1 cellular context compared by ENCODE assay signal in the genomic region with DNA sequence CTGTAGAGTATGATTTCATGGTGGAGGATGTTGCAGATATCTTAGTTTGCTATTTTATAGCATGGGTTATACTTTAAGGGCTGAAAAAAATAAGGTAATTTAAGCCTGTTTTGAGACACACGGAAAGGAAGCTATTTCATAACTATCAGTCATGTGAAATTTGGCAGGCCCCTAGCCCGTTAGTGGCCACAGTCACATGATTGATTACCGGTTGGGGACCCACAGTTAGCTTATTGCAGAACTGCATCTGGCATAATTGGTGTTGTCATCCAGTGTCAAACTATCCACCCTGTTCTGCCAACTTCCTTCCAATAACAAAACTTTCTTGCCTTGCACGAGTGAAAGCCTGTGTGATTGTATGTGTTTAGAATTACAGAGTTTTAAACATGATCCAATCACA.
A peak's percentile ranks its signal among the peaks of the same experiment; 100 is the strongest.
TF ChIP-seq lines count a peak whose summit lies in the region.

No MANE protein-coding gene starts in this region.

TF ChIP-seq in K562, 482 proteins besides CTCF, POLR2A, EP300 and RAD21 (continued from another document and continues in another):
- TF ChIP-seq, protein P1, sequence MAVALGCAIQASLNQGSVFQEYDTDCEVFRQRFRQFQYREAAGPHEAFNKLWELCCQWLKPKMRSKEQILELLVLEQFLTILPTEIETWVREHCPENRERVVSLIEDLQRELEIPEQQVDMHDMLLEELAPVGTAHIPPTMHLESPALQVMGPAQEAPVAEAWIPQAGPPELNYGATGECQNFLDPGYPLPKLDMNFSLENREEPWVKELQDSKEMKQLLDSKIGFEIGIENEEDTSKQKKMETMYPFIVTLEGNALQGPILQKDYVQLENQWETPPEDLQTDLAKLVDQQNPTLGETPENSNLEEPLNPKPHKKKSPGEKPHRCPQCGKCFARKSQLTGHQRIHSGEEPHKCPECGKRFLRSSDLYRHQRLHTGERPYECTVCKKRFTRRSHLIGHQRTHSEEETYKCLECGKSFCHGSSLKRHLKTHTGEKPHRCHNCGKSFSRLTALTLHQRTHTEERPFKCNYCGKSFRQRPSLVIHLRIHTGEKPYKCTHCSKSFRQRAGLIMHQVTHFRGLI (CRISPR knock-in tag; IDR thresholded peaks at IDR 0.05), result no peak
- peak; percentile 26; the same call in 1 of the 2 replicates for TF ChIP-seq BHLHE40 (IDR thresholded peaks at IDR 0.05; ENCODE audit: low read length)
- TF ChIP-seq, protein P2, sequence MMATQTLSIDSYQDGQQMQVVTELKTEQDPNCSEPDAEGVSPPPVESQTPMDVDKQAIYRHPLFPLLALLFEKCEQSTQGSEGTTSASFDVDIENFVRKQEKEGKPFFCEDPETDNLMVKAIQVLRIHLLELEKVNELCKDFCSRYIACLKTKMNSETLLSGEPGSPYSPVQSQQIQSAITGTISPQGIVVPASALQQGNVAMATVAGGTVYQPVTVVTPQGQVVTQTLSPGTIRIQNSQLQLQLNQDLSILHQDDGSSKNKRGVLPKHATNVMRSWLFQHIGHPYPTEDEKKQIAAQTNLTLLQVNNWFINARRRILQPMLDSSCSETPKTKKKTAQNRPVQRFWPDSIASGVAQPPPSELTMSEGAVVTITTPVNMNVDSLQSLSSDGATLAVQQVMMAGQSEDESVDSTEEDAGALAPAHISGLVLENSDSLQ (IDR thresholded peaks at IDR 0.05), result peak; percentile 75
- TF ChIP-seq CEBPB (tag; IDR thresholded peaks at IDR 0.05), result peak; percentile 74
- TF ChIP-seq IFI16 (CRISPR knock-in tag; IDR thresholded peaks at IDR 0.05), result no peak
- no peak for TF ChIP-seq MIER1 (IDR thresholded peaks at IDR 0.05; ENCODE audit: low read depth)
- TF ChIP-seq, protein P3, sequence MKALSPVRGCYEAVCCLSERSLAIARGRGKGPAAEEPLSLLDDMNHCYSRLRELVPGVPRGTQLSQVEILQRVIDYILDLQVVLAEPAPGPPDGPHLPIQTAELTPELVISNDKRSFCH (CRISPR knock-in tag; IDR thresholded peaks at IDR 0.05), result no peak
- TF ChIP-seq, protein P3 (tag; IDR thresholded peaks at IDR 0.05), result no peak
- no peak for TF ChIP-seq GATAD2B (IDR thresholded peaks at IDR 0.05; ENCODE audit: borderline replicate concordance)
- TF ChIP-seq, protein P4, sequence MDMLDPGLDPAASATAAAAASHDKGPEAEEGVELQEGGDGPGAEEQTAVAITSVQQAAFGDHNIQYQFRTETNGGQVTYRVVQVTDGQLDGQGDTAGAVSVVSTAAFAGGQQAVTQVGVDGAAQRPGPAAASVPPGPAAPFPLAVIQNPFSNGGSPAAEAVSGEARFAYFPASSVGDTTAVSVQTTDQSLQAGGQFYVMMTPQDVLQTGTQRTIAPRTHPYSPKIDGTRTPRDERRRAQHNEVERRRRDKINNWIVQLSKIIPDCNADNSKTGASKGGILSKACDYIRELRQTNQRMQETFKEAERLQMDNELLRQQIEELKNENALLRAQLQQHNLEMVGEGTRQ (CRISPR knock-in tag; IDR thresholded peaks at IDR 0.05), result no peak
- TF ChIP-seq NR1H2 (CRISPR knock-in tag; IDR thresholded peaks at IDR 0.05), result no peak
- TF ChIP-seq ZNF124 (CRISPR knock-in tag; IDR thresholded peaks at IDR 0.05), result no peak
- no peak for TF ChIP-seq HMG20A (CRISPR knock-in tag; conservative IDR thresholded peaks at IDR 0.05)
- TF ChIP-seq, protein P5, sequence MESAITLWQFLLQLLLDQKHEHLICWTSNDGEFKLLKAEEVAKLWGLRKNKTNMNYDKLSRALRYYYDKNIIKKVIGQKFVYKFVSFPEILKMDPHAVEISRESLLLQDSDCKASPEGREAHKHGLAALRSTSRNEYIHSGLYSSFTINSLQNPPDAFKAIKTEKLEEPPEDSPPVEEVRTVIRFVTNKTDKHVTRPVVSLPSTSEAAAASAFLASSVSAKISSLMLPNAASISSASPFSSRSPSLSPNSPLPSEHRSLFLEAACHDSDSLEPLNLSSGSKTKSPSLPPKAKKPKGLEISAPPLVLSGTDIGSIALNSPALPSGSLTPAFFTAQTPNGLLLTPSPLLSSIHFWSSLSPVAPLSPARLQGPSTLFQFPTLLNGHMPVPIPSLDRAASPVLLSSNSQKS (CRISPR knock-in tag; IDR thresholded peaks at IDR 0.05), result no peak
- no peak for TF ChIP-seq CREB5 (CRISPR knock-in tag; IDR thresholded peaks at IDR 0.05)
- no peak for TF ChIP-seq POU5F1 (IDR thresholded peaks at IDR 0.05; ENCODE audit: borderline replicate concordance, low read depth, low read length, partially characterized antibody)
- no peak for TF ChIP-seq NKRF (IDR thresholded peaks at IDR 0.05; ENCODE audit: borderline replicate concordance)
- no peak for TF ChIP-seq NCOR1 (IDR thresholded peaks at IDR 0.05)
- no peak for TF ChIP-seq TFAM (CRISPR knock-in tag; conservative IDR thresholded peaks at IDR 0.05)
- no peak for TF ChIP-seq ZFPM2 (CRISPR knock-in tag; IDR thresholded peaks at IDR 0.05)
- TF ChIP-seq, protein P6, sequence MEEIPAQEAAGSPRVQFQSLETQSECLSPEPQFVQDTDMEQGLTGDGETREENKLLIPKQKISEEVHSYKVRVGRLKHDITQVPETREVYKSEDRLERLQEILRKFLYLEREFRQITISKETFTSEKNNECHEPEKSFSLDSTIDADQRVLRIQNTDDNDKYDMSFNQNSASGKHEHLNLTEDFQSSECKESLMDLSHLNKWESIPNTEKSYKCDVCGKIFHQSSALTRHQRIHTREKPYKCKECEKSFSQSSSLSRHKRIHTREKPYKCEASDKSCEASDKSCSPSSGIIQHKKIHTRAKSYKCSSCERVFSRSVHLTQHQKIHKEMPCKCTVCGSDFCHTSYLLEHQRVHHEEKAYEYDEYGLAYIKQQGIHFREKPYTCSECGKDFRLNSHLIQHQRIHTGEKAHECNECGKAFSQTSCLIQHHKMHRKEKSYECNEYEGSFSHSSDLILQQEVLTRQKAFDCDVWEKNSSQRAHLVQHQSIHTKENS (CRISPR knock-in tag; IDR thresholded peaks at IDR 0.05), result no peak
- TF ChIP-seq ELF1 (tag; IDR thresholded peaks at IDR 0.05), result no peak
- peak; percentile 21; the same call in 1 of the 2 replicates for TF ChIP-seq RAD51 (IDR thresholded peaks at IDR 0.05; ENCODE audit: borderline replicate concordance, low read depth)
- 0 out of 2 replicates have a peak, but pooled peaks have one; percentile 28 for TF ChIP-seq TOE1 (IDR thresholded peaks at IDR 0.05; ENCODE audit: borderline replicate concordance)
- TF ChIP-seq TOE1 (CRISPR knock-in tag; IDR thresholded peaks at IDR 0.05; ENCODE audit: borderline replicate concordance, low read depth), result no peak
- TF ChIP-seq ZNF263 (CRISPR knock-in tag; IDR thresholded peaks at IDR 0.05; ENCODE audit: borderline replicate concordance), result no peak
- TF ChIP-seq MYBL2 (IDR thresholded peaks at IDR 0.05; ENCODE audit: low read depth), result peak; percentile 39; the same call in 1 of the 2 replicates
- no peak for TF ChIP-seq MYBL2 (CRISPR knock-in tag; IDR thresholded peaks at IDR 0.05; ENCODE audit: borderline replicate concordance)
- TF ChIP-seq ZNF280A (IDR thresholded peaks at IDR 0.05; ENCODE audit: low read depth, partially characterized antibody), result no peak
- no peak for TF ChIP-seq ETV6 (IDR thresholded peaks at IDR 0.05; ENCODE audit: borderline replicate concordance in 1 of 2, low read depth in 2 of 2, low read length in 1 of 2)
- no peak for TF ChIP-seq ETV6 (CRISPR knock-in tag; IDR thresholded peaks at IDR 0.05; ENCODE audit: borderline replicate concordance)
- TF ChIP-seq GATA2 (CRISPR knock-in tag; IDR thresholded peaks at IDR 0.05), result no peak
- no peak for TF ChIP-seq FOXJ3 (CRISPR knock-in tag; IDR thresholded peaks at IDR 0.05)
- no peak for TF ChIP-seq ZHX1 (conservative IDR thresholded peaks at IDR 0.05; ENCODE audit: low read length)
- TF ChIP-seq TBL1XR1 (IDR thresholded peaks at IDR 0.05; ENCODE audit: low read length in 2 of 2), result no peak
- no peak for TF ChIP-seq PBX2 (CRISPR knock-in tag; IDR thresholded peaks at IDR 0.05; ENCODE audit: low read depth)
- peak; percentile 76 for TF ChIP-seq PBX2 (tag; conservative IDR thresholded peaks at IDR 0.05; ENCODE audit: low read depth)
- TF ChIP-seq KDM2B (CRISPR knock-in tag; IDR thresholded peaks at IDR 0.05), result no peak
- no peak for TF ChIP-seq ZBTB43 (CRISPR knock-in tag; IDR thresholded peaks at IDR 0.05)
- no peak for TF ChIP-seq SETDB1 (IDR thresholded peaks at IDR 0.05; ENCODE audit: low read length)
- TF ChIP-seq SAFB2 (IDR thresholded peaks at IDR 0.05; ENCODE audit: borderline replicate concordance, low read depth, low read length, severe bottlenecking), result no peak
- no peak for TF ChIP-seq KDM5B (IDR thresholded peaks at IDR 0.05; ENCODE audit: insufficient replicate concordance, low read depth, low read length)
- TF ChIP-seq ZNF696 (CRISPR knock-in tag; conservative IDR thresholded peaks at IDR 0.05), result no peak
